Comparison of ENCODE assay signal across 16 cellular contexts in genomic region chr22:43627485-43628252, GRCh38.
DNase-seq lines count a peak whose midpoint lies in the region; ATAC-seq and TF ChIP-seq lines count a peak whose summit lies in the region.
"Had no signal": no experiment of that assay in that cellular context is flagged by ENCODE, and none has a peak within 500 bp of the region (broad histone marks: within the 10 kb centered on the region; RNA-seq: fewer than 3 reads in every experiment).

No MANE protein-coding gene starts in this region.

- no peak for TF ChIP-seq CTCF in osteocyte (IDR thresholded peaks at IDR 0.05)

- peak overlapping the region; percentile 42 to 88 for H3K27ac Mint-ChIP-seq in stimulated activated naive CD8-positive, alpha-beta T cell treated with anti-CD3 and anti-CD28 coated beads, Interleukin-15, amount 100 ng/mL, for 72 hours
- H3K27ac Mint-ChIP-seq in osteocyte (ENCODE audit: unreplicated experiment), result no peak overlapping the region
- H3K27ac Mint-ChIP-seq in activated T-cell treated with anti-CD3 and anti-CD28 coated beads, Interleukin-2, amount 50 U/mL, for 72 hours, result no peak overlapping the region
- H3K27ac Mint-ChIP-seq: B cell; CD8-positive, alpha-beta T cell had no signal

- no peak overlapping the region for H3K4me3 Mint-ChIP-seq in stimulated activated naive CD8-positive, alpha-beta T cell treated with anti-CD3 and anti-CD28 coated beads, Interleukin-15, amount 100 ng/mL, for 72 hours
- no peak overlapping the region for H3K4me3 Mint-ChIP-seq in osteocyte (ENCODE audit: unreplicated experiment)
- H3K4me3 Mint-ChIP-seq in activated T-cell treated with anti-CD3 and anti-CD28 coated beads, Interleukin-2, amount 50 U/mL, for 72 hours, result no peak overlapping the region
- H3K4me3 Mint-ChIP-seq: B cell; CD8-positive, alpha-beta T cell had no signal

- no peak for DNase-seq in stimulated activated naive CD8-positive, alpha-beta T cell treated with anti-CD3 and anti-CD28 coated beads, Interleukin-15, amount 100 ng/mL, for 72 hours
- no peak for DNase-seq in stimulated activated naive CD8-positive, alpha-beta T cell treated with anti-CD3 and anti-CD28 coated beads, Interleukin-15, Interleukin-2, amounts not matched to agents 100 U/mL and 50 U/mL, for 24 hours
- DNase-seq in NCI-H69 (lab: John Stamatoyannopoulos, UW), result peak; percentile 77
- DNase-seq in osteocyte (ENCODE audit: extremely low spot score, unreplicated experiment), result peak; percentile 77
- no peak for DNase-seq in NCI-H2029 treated with DMSO at 0.1 percent for 48 hours (lab: John Stamatoyannopoulos, UW)
- no peak for DNase-seq in activated T-cell treated with anti-CD3 and anti-CD28 coated beads, Interleukin-2, amount 50 U/mL, for 72 hours
- DNase-seq: 8988T; Calu3; CD8-positive, alpha-beta T cell; DMS79 treated with DMSO at 0.1 percent for 48 hours; GOT3 had no signal

- ATAC-seq in stimulated activated naive CD8-positive, alpha-beta T cell treated with anti-CD3 and anti-CD28 coated beads, Interleukin-15, amount 100 ng/mL, for 72 hours, result no peak
- no peak for ATAC-seq in stimulated activated naive CD8-positive, alpha-beta T cell treated with anti-CD3 and anti-CD28 coated beads, Interleukin-15, Interleukin-2, amounts not matched to agents 100 U/mL and 50 U/mL, for 24 hours
- ATAC-seq in GM19324 (IDR thresholded peaks at IDR 0.05; ENCODE audit: low FRiP score, unreplicated experiment) (no peak), GM18907 (IDR thresholded peaks at IDR 0.05; ENCODE audit: unreplicated experiment) (no peak)
- no peak for ATAC-seq in activated T-cell treated with anti-CD3 and anti-CD28 coated beads, Interleukin-2, amount 50 U/mL, for 72 hours (replicated peaks in 1 of 2)
- ATAC-seq: CD8-positive, alpha-beta T cell; GM12878; K562 had no signal

- no peaks in the 10 kb centered on the region for H3K36me3 Mint-ChIP-seq in osteocyte (ENCODE audit: unreplicated experiment)
- no peaks in the 10 kb centered on the region for H3K36me3 Mint-ChIP-seq in activated T-cell treated with anti-CD3 and anti-CD28 coated beads, Interleukin-2, amount 50 U/mL, for 72 hours (ENCODE audit: insufficient read depth in 2 of 2)
- H3K36me3 Mint-ChIP-seq: CD8-positive, alpha-beta T cell had no signal

- H3K27me3 Mint-ChIP-seq in stimulated activated naive CD8-positive, alpha-beta T cell treated with anti-CD3 and anti-CD28 coated beads, Interleukin-15, amount 100 ng/mL, for 72 hours, result no peaks in the 10 kb centered on the region
- no peaks in the 10 kb centered on the region for H3K27me3 Mint-ChIP-seq in osteocyte (ENCODE audit: unreplicated experiment)
- no peaks in the 10 kb centered on the region for H3K27me3 Mint-ChIP-seq in activated T-cell treated with anti-CD3 and anti-CD28 coated beads, Interleukin-2, amount 50 U/mL, for 72 hours (ENCODE audit: low read depth)
- H3K27me3 Mint-ChIP-seq: B cell had no signal

- H3K4me1 Mint-ChIP-seq in stimulated activated naive CD8-positive, alpha-beta T cell treated with anti-CD3 and anti-CD28 coated beads, Interleukin-15, amount 100 ng/mL, for 72 hours, result no peaks in the 10 kb centered on the region
- peaks cover 5% of the 10 kb centered on the region for H3K4me1 Mint-ChIP-seq in osteocyte (ENCODE audit: unreplicated experiment)
- no peaks in the 10 kb centered on the region for H3K4me1 Mint-ChIP-seq in activated T-cell treated with anti-CD3 and anti-CD28 coated beads, Interleukin-2, amount 50 U/mL, for 72 hours (ENCODE audit: low read depth)
- H3K4me1 Mint-ChIP-seq: B cell had no signal

- H3K9me3 Mint-ChIP-seq in stimulated activated naive CD8-positive, alpha-beta T cell treated with anti-CD3 and anti-CD28 coated beads, Interleukin-15, amount 100 ng/mL, for 72 hours, result no peaks in the 10 kb centered on the region
- no peaks in the 10 kb centered on the region for H3K9me3 Mint-ChIP-seq in osteocyte (ENCODE audit: unreplicated experiment)
- H3K9me3 Mint-ChIP-seq in activated T-cell treated with anti-CD3 and anti-CD28 coated beads, Interleukin-2, amount 50 U/mL, for 72 hours, result no peaks in the 10 kb centered on the region
- H3K9me3 Mint-ChIP-seq: CD8-positive, alpha-beta T cell had no signal

Comparison
In these comparisons a context has a peak if more than half of its experiments do, and no peak if none do; other contexts are left out.
1. DNase-seq: peak in NCI-H69 (single experiment) and osteocyte (single experiment); none in stimulated activated naive CD8-positive, alpha-beta T cell treated with anti-CD3 and anti-CD28 coated beads, Interleukin-15, amount 100 ng/mL, for 72 hours (0 of 2), stimulated activated naive CD8-positive, alpha-beta T cell treated with anti-CD3 and anti-CD28 coated beads, Interleukin-15, Interleukin-2, amounts not matched to agents 100 U/mL and 50 U/mL, for 24 hours (single experiment), NCI-H2029 treated with DMSO at 0.1 percent for 48 hours (single experiment) and activated T-cell treated with anti-CD3 and anti-CD28 coated beads, Interleukin-2, amount 50 U/mL, for 72 hours (0 of 2).
2. H3K27ac Mint-ChIP-seq: peak in stimulated activated naive CD8-positive, alpha-beta T cell treated with anti-CD3 and anti-CD28 coated beads, Interleukin-15, amount 100 ng/mL, for 72 hours (2 of 2); none in osteocyte (single experiment) and activated T-cell treated with anti-CD3 and anti-CD28 coated beads, Interleukin-2, amount 50 U/mL, for 72 hours (single experiment).